21 cellular contexts compared by ENCODE assay signal in the genomic region with DNA sequence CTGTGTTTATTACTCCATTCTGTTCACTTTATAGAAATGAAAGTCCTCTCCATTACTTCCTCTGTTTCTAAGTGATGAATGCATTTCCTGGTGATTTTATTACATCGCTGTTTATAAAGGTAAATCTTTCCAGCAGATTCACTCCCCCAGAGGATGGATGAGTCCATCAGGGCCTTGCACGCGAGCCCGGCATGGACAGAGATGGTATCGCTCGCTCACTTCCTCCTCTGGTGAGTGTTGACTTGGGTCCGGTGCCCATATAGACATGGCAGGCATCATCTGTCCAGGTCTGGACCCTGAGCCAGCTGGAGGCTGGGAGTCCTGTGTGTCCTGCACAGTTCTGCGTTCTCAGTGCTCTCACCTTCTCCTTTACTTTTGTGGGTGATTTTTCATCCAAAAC.
"Had no signal": no experiment of that assay in that cellular context is flagged by ENCODE, and none has a peak within 500 bp of the region (broad histone marks: within the 10 kb centered on the region; RNA-seq: fewer than 3 reads in every experiment).

No MANE protein-coding gene starts in this region.

- H3K4me3 ChIP-seq: dorsolateral prefrontal cortex, gastroesophageal sphincter, heart left ventricle, lower lobe of right lung, skin epidermis, stomach, testis, tibial artery had no signal

- ATAC-seq: esophagus mucosa, foreskin keratinocyte, gastroesophageal sphincter, heart left ventricle, left colon, left ventricle myocardium superior, natural killer cell had no signal

- H3K36me3 ChIP-seq: gastroesophageal sphincter, heart left ventricle, lower lobe of right lung, stomach, tibial artery had no signal

- DNase-seq: dorsolateral prefrontal cortex; effector CD4-positive, alpha-beta T cell; endodermal cell; foreskin keratinocyte; heart left ventricle; left colon; left ventricle myocardium superior; lower lobe of right lung; natural killer cell; retina; stimulated activated CD4-positive, alpha-beta T cell treated with anti-CD3 and anti-CD28 coated beads, Interleukin-1b, Interleukin-23, amount 100 ng/mL, for 48 hours; stimulated activated CD4-positive, alpha-beta T cell treated with anti-CD3 and anti-CD28 coated beads, Interleukin-4, amount 100 ng/mL, for 1 hour; stimulated activated CD8-positive, alpha-beta memory T cell treated with anti-CD3 and anti-CD28 coated beads, Interleukin-4, amount 100 ng/mL, for 48 hours; stimulated activated naive CD4-positive, alpha-beta T cell treated with Interleukin-2 at 50 U/mL for 16 hours; stomach; testis; tibial artery had no signal

- H3K27me3 ChIP-seq: foreskin keratinocyte, testis had no signal

- H3K9me3 ChIP-seq: gastroesophageal sphincter, heart left ventricle, lower lobe of right lung, stomach, testis, tibial artery had no signal

- H3K27ac ChIP-seq: epithelial cell of prostate, foreskin keratinocyte, gastroesophageal sphincter, heart left ventricle, lower lobe of right lung, skin epidermis, stomach, testis, tibial artery had no signal

- H3K4me1 ChIP-seq: foreskin keratinocyte, gastroesophageal sphincter, lower lobe of right lung, testis, tibial artery had no signal
